9 cellular contexts compared by ENCODE assay signal in genomic region chr1:12539705-12540579, GRCh38.
A peak's percentile ranks its signal among the peaks of the same experiment; 100 is the strongest.
DNase-seq lines count a peak whose midpoint lies in the region; ATAC-seq, FAIRE-seq and TF ChIP-seq lines count a peak whose summit lies in the region.
"Had no signal": no experiment of that assay in that cellular context is flagged by ENCODE, and none has a peak within 500 bp of the region (broad histone marks: within the 10 kb centered on the region; RNA-seq: fewer than 3 reads in every experiment).

No MANE protein-coding gene starts in this region.

- no peak overlapping the region for H3K4me2 ChIP-seq in K562 (ENCODE audit: insufficient read depth, low read length)

- POLR2A ChIA-PET in K562 (lab: Yijun Ruan, JAX) = interaction anchor here (1.5 to 2.3 kb wide), 2 partner anchors 10 to 79 kb away, joined by 3 to 15 read pairs; no protein-coding TSS in a partner anchor

- no peak overlapping the region for H2AFZ ChIP-seq in K562 (ENCODE audit: low read depth, low read length)

- intact Hi-C loops in K562 (cut with micrococcal nuclease) = no loop called here

- no peak for TF ChIP-seq CTCF in K562 (IDR thresholded peaks at IDR 0.05 in 2 of 3, conservative IDR thresholded peaks at IDR 0.05 in 1 of 3; ENCODE audit: insufficient read depth in 2 of 3, low read depth in 1 of 3, low read length in 3 of 3)

- FAIRE-seq in K562 (lab: Jason Lieb, UNC) = no peak

- H3K27ac ChIP-seq in K562 (ENCODE audit: extremely low read depth, low read depth, low read length) = no peak overlapping the region
- H3K27ac ChIP-seq in iPS-18a (ENCODE audit: low read length) = no peak overlapping the region
- H3K27ac ChIP-seq: SK-N-MC had no signal

- in situ Hi-C loops in K562 (cut with MboI) = no loop called here

- TF ChIP-seq RAD21 in K562 (CRISPR knock-in tag; conservative IDR thresholded peaks at IDR 0.05 in 1 of 2, IDR thresholded peaks at IDR 0.05 in 1 of 2) = no peak

- no peaks in the 10 kb centered on the region for H4K20me1 ChIP-seq in K562 (replicated peaks; ENCODE audit: control insufficient read depth, insufficient read depth, low read length)

- H3K36me3 ChIP-seq in K562 (ENCODE audit: control insufficient read depth, insufficient read depth, low read length) = no peaks in the 10 kb centered on the region
- no peaks in the 10 kb centered on the region for H3K36me3 ChIP-seq in iPS-18a (ENCODE audit: control insufficient read depth, low read depth, low read length)

- peaks cover 6% of the 10 kb centered on the region for H3K9me3 ChIP-seq in K562 (replicated peaks; ENCODE audit: control insufficient read depth, insufficient read depth, low read depth, low read length)
- no peaks in the 10 kb centered on the region for H3K9me3 ChIP-seq in iPS-18a (ENCODE audit: control insufficient read depth, low read depth, low read length)

- BruUV-seq in K562 (replicated peaks; lab: Mats Ljungman, UMichigan) = no TSS peak

- CTCF ChIA-PET in K562 (lab: Yijun Ruan, JAX; ENCODE audit: low intra/inter-chr PET ratio) = no interaction called here

- H3K9me1 ChIP-seq in K562 (ENCODE audit: control insufficient read depth, insufficient read depth, low read length) = no peaks in the 10 kb centered on the region

- no peaks in the 10 kb centered on the region for H3K79me2 ChIP-seq in K562 (ENCODE audit: control insufficient read depth, insufficient read depth, low read length)

- H3K27me3 ChIP-seq in K562 (ENCODE audit: control insufficient read depth in 2 of 2, insufficient read depth in 2 of 2, low read length in 2 of 2) (no peaks in the 10 kb centered on the region), iPS-18a (ENCODE audit: control insufficient read depth, insufficient read depth, low read length) (no peaks in the 10 kb centered on the region)

- H3K9ac ChIP-seq in K562 (ENCODE audit: insufficient read depth in 1 of 2, low read depth in 2 of 2, low read length in 2 of 2) (peak overlapping the region in 1 of 2 experiments; percentile 88; a peak in 2 of 4 replicates), iPS-18a (ENCODE audit: low read length) (no peak overlapping the region)

- no peak overlapping the region for H3K4me3 ChIP-seq in K562
- H3K4me3 ChIP-seq in iPS-18a (ENCODE audit: low read length) = peak overlapping the region; percentile 35
- H3K4me3 ChIP-seq: SK-N-MC had no signal

- DNase-seq in GM04503 (ENCODE audit: low read depth) (peak; percentile 94), K562 (ENCODE audit: extremely low read depth in 1 of 4, low spot score in 3 of 4) (peak in 3 of 4 experiments; percentile 29 to 53 (median 35)), retina (peak; percentile 91), SW 1271 (lab: John Stamatoyannopoulos, UW) (no peak)
- DNase-seq in stimulated activated CD4-positive, alpha-beta T cell treated with anti-CD3 and anti-CD28 coated beads, Interleukin-4, amount 100 ng/mL, for 24 hours = no peak

- H3K4me1 ChIP-seq in K562 (replicated peaks in 1 of 2; ENCODE audit: control insufficient read depth in 2 of 2, insufficient read depth in 2 of 2, low read length in 2 of 2) = peaks cover 34% of the 10 kb centered on the region in 2 experiments
- peaks cover 13% of the 10 kb centered on the region for H3K4me1 ChIP-seq in iPS-18a (ENCODE audit: control insufficient read depth, low read depth, low read length)

- 80% methylated on average over 34 of the region's 34 CpGs for WGBS in K562 (ENCODE audit: insufficient coverage, low coverage, missing lambda C conversion rate)

- ATAC-seq in K562 (no peak), HG03159 (IDR thresholded peaks at IDR 0.05; ENCODE audit: unreplicated experiment) (no peak), GM18861 (IDR thresholded peaks at IDR 0.05; ENCODE audit: unreplicated experiment) (no peak)

- no peak for TF ChIP-seq POLR2A in K562 (conservative IDR thresholded peaks at IDR 0.05)

- no peak for TF ChIP-seq EP300 in K562 (IDR thresholded peaks at IDR 0.05; ENCODE audit: low read length)

TF ChIP-seq in K562, 482 proteins besides CTCF, POLR2A, EP300 and RAD21 (continues in another document):
- TF ChIP-seq CBX1 (IDR thresholded peaks at IDR 0.05; ENCODE audit: low read depth) (0 out of 2 replicates have a peak, but pooled peaks have one; percentile 41), ELF2 (CRISPR knock-in tag; IDR thresholded peaks at IDR 0.05) (no peak), NFYB (IDR thresholded peaks at IDR 0.05; ENCODE audit: extremely low read depth, insufficient read length) (no peak), ZBTB33 (CRISPR knock-in tag; IDR thresholded peaks at IDR 0.05) (peak; percentile 18; the same call in 1 of the 2 replicates), ATF3 (IDR thresholded peaks at IDR 0.05) (peak; percentile 45; the same call in 1 of the 2 replicates), ATF3 (CRISPR knock-in tag; conservative IDR thresholded peaks at IDR 0.05) (no peak), PCBP1 (IDR thresholded peaks at IDR 0.05; ENCODE audit: low read depth, low read length, poor library complexity, severe bottlenecking) (peak; percentile 51), RBM25 (IDR thresholded peaks at IDR 0.05; ENCODE audit: low read depth, low read length, severe bottlenecking) (peak; percentile 77), FOSL1 (tag; conservative IDR thresholded peaks at IDR 0.05) (peak; percentile 54; the same call in 1 of the 2 replicates), SMC3 (conservative IDR thresholded peaks at IDR 0.05; ENCODE audit: insufficient read depth, low read depth, low read length) (no peak), RCOR1 (IDR thresholded peaks at IDR 0.05; ENCODE audit: borderline replicate concordance in 1 of 2, low read depth in 2 of 2, low read length in 2 of 2) (peak in 1 of 2 experiments; percentile 6; a peak in 1 of 4 replicates), ZNF592 (IDR thresholded peaks at IDR 0.05) (peak; percentile 38; the same call in 1 of the 2 replicates), ZFP91 (CRISPR knock-in tag; IDR thresholded peaks at IDR 0.05) (no peak)

Comparison
In these comparisons a context has a peak if more than half of its experiments do, and no peak if none do; other contexts are left out.
1. DNase-seq: peak in GM04503 (single experiment), K562 (3 of 4) and retina (single experiment); none in stimulated activated CD4-positive, alpha-beta T cell treated with anti-CD3 and anti-CD28 coated beads, Interleukin-4, amount 100 ng/mL, for 24 hours (single experiment) and SW 1271 (0 of 2).